ENCODE assay signal across 24 cellular contexts in genomic region chr7:28018851-28019465, GRCh38.
A peak's percentile ranks its signal among the peaks of the same experiment; 100 is the strongest.
DNase-seq lines count a peak whose midpoint lies in the region; ATAC-seq and TF ChIP-seq lines count a peak whose summit lies in the region.
"Had no signal": no experiment of that assay in that cellular context is flagged by ENCODE, and none has a peak within 500 bp of the region (broad histone marks: within the 10 kb centered on the region; RNA-seq: fewer than 3 reads in every experiment).

No MANE protein-coding gene starts in this region.

- intact Hi-C loops in psoas muscle (cut with DNase I) (loop anchor here in 1 of 2 donors (5.0 kb wide), 1 partner anchor 82 kb away; no protein-coding TSS in a partner anchor), vagina (cut with DNase I) (no loop called here)

- H3K36me3 ChIP-seq in psoas muscle (ENCODE audit: insufficient read depth in 1 of 2, low read depth in 1 of 2): no peaks in the 10 kb centered on the region
- no peaks in the 10 kb centered on the region for H3K36me3 ChIP-seq in vagina
- H3K36me3 ChIP-seq: heart right ventricle, tibial nerve had no signal

- no peaks in the 10 kb centered on the region for H3K27me3 ChIP-seq in psoas muscle (ENCODE audit: insufficient read depth in 3 of 3, low read length in 2 of 3)
- no peaks in the 10 kb centered on the region for H3K27me3 ChIP-seq in vagina
- H3K27me3 ChIP-seq: heart right ventricle, tibial nerve had no signal

- no peak overlapping the region for H3K4me3 ChIP-seq in psoas muscle
- H3K4me3 ChIP-seq in vagina: no peak overlapping the region
- H3K4me3 ChIP-seq: heart right ventricle, tibial nerve had no signal

- TF ChIP-seq CTCF in psoas muscle (IDR thresholded peaks at IDR 0.05) (no peak), vagina (IDR thresholded peaks at IDR 0.05) (no peak), RWPE1 (conservative IDR thresholded peaks at IDR 0.05; ENCODE audit: low read depth) (no peak)

- 40 to 73% (median 41%) methylated on average over 8 of the region's 8 CpGs for WGBS in psoas muscle, 3 donors

- peak in 3 of 4 donors; percentile 75 to 85 (median 82) for ATAC-seq in psoas muscle
- ATAC-seq: activated CD8-positive, alpha-beta T cell treated with anti-CD3 and anti-CD28 coated beads for 36 hours; heart right ventricle; left lobe of liver; stimulated activated naive CD8-positive, alpha-beta T cell treated with anti-CD3 and anti-CD28 coated beads, Interleukin-15, Interleukin-2, amounts not matched to agents 100 U/mL and 50 U/mL, for 24 hours had no signal

- POLR2A ChIA-PET in RWPE1 (lab: Yijun Ruan, JAX; ENCODE audit: low non-redundant PET): no interaction called here

- H3K9me3 ChIP-seq in psoas muscle: no peaks in the 10 kb centered on the region
- no peaks in the 10 kb centered on the region for H3K9me3 ChIP-seq in vagina
- H3K9me3 ChIP-seq: heart right ventricle, tibial nerve had no signal

- TF ChIP-seq POLR2A in erythroblast (IDR thresholded peaks at IDR 0.05; ENCODE audit: low read length) (no peak), vagina (IDR thresholded peaks at IDR 0.05) (no peak)

- DNase-seq in NCI-H2171 treated with DMSO at 0.1 percent for 48 hours (lab: John Stamatoyannopoulos, UW): peak; percentile 19
- no peak for DNase-seq in NCI-H2171 (lab: John Stamatoyannopoulos, UW)
- peak; percentile 29 to 33 for DNase-seq in erythroblast (lab: John Stamatoyannopoulos, UW)
- no peak for DNase-seq in psoas muscle
- no peak for DNase-seq in vagina (ENCODE audit: extremely low spot score in 2 of 2)
- no peak for DNase-seq in RWPE1 (ENCODE audit: low spot score)
- DNase-seq in LoVo (ENCODE audit: low spot score): no peak
- no peak for DNase-seq in globus pallidus (ENCODE audit: low spot score)
- DNase-seq: 8988T; activated CD8-positive, alpha-beta T cell treated with anti-CD3 and anti-CD28 coated beads for 36 hours; activated gamma-delta T cell treated with Interleukin-2 at 50 U/mL for 16 hours; activated T-cell treated with anti-CD3 and anti-CD28 coated beads for 4 hours; COR-L47; DND-41; heart right ventricle; Kasumi-1; midbrain; NCI-H1105 treated with DMSO at 0.1 percent for 48 hours; NCI-H510A treated with DMSO at 0.1 percent for 48 hours; RPMI8226; stimulated activated CD4-positive, alpha-beta T cell treated with anti-CD3 and anti-CD28 coated beads, Interleukin-4, amount 100 ng/mL, for 24 hours; stimulated activated naive CD8-positive, alpha-beta T cell treated with anti-CD3 and anti-CD28 coated beads, Interleukin-15, Interleukin-2, amounts not matched to agents 100 U/mL and 50 U/mL, for 24 hours had no signal

- CTCF ChIA-PET in RWPE1 (lab: Yijun Ruan, JAX): interaction anchor here (1.1 to 2.0 kb wide), 3 partner anchors 15 to 75 kb away, joined by 3 to 9 read pairs (median 4); no protein-coding TSS in a partner anchor

- peak overlapping the region; percentile 73 for H3K27ac ChIP-seq in psoas muscle
- peak overlapping the region; percentile 13 for H3K27ac ChIP-seq in vagina
- H3K27ac ChIP-seq in RWPE1: no peak overlapping the region
- H3K27ac ChIP-seq: heart right ventricle, tibial nerve had no signal

- peaks cover 32% of the 10 kb centered on the region for H3K4me1 ChIP-seq in psoas muscle
- peaks cover 32% of the 10 kb centered on the region for H3K4me1 ChIP-seq in vagina

Comparison
In these comparisons a context has a peak if more than half of its experiments do, and no peak if none do; other contexts are left out.
1. DNase-seq: peak in NCI-H2171 treated with DMSO at 0.1 percent for 48 hours (single experiment) and erythroblast (2 of 2); none in NCI-H2171 (single experiment), psoas muscle (0 of 2), vagina (0 of 2), RWPE1 (single experiment), LoVo (single experiment) and globus pallidus (single experiment).